Comparison of ENCODE assay signal across 17 cellular contexts in the genomic region with DNA sequence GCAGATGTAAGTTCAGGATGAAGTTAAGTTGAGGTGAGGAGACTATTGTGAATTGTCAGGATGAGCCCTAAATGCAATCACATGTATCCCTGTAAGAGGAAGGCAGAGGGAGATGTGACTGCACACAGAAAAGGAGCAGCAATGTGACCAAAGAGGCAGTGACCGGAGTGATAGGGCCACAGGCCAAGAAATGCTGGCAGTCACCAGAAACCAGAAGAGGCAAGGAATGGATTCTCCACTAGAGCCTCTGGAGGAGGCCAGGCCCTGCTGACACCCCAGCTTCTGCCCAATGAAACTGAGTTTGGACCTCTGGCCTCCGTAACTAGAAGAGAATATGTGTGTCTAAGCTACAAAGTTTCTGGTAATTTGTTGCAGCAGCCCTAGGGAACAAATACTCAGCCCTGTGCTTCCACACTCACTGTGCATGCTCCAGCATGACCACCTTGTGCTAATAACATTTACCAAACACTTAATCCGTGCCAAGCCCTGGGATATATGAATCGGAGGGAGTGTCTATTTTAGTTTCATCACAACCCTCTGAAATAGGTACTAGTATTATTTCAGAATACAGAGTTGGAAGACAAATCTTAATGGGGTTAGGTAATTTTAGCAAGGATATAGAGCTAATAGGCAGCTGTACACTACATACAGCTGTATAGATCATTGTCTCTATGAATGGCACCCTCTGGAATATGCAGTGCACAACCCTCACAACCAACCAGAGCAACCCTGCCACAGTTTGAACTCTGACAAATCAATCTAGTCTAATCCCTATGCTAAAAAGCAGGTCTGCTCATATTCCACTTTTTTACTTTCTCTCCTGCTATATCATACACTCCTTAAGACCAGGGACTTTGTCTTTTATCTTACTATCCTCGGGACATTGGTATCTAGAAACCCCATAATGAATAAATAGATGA. TPM values are rescaled to one million over a fixed set of nuclear protein-coding genes. Genes with fewer than 3 reads are reported as not detected.
A peak's percentile ranks its signal among the peaks of the same experiment; 100 is the strongest.
DNase-seq lines count a peak whose midpoint lies in the region; ATAC-seq and TF ChIP-seq lines count a peak whose summit lies in the region.
"Had no signal": no experiment of that assay in that cellular context is flagged by ENCODE, and none has a peak within 500 bp of the region (broad histone marks: within the 10 kb centered on the region; RNA-seq: fewer than 3 reads in every experiment).

No MANE protein-coding gene starts in this region.

- H3K4me3 ChIP-seq in fibroblast of pulmonary artery (replicated peaks; ENCODE audit: low read depth, low read length), result no peak overlapping the region
- no peak overlapping the region for H3K4me3 ChIP-seq in aorta (ENCODE audit: low read length in 2 of 2)

- no peaks in the 10 kb centered on the region for H3K36me3 ChIP-seq in aorta (ENCODE audit: control insufficient read depth in 1 of 2, insufficient read depth in 2 of 2, low read length in 1 of 2)

- DNase-seq in A172 (ENCODE audit: low spot score) (peak; percentile 22), HCEC 1CT (peak; percentile 81), astrocyte of the hippocampus (ENCODE audit: low read depth, low spot score) (peak; percentile 37), fibroblast of pulmonary artery (ENCODE audit: low read depth) (peak; percentile 71), DMS 273 treated with DMSO at 0.1 percent for 48 hours (lab: John Stamatoyannopoulos, UW) (no peak), NCI-H2227 treated with DMSO at 0.1 percent for 48 hours (lab: John Stamatoyannopoulos, UW) (no peak), aorta (no peak)
- DNase-seq in stimulated activated CD8-positive, alpha-beta memory T cell treated with anti-CD3 and anti-CD28 coated beads, Interleukin-4, amount 100 ng/mL, for 48 hours, result no peak
- DNase-seq: activated naive CD4-positive, alpha-beta T cell; NCI-H2081; T-cell had no signal

- no peak for ATAC-seq in aorta (ENCODE audit: low FRiP score)
- ATAC-seq: T-cell had no signal

- WGBS in aorta, 2 donors, result 58 to 60% methylated on average over 5 of the region's 5 CpGs

- no peak overlapping the region for H3K27ac ChIP-seq in aorta (ENCODE audit: low read depth in 1 of 2, low read length in 2 of 2)

- H3K4me1 ChIP-seq in aorta (ENCODE audit: control insufficient read depth in 1 of 2, insufficient read depth in 2 of 2, low read length in 2 of 2), result no peaks in the 10 kb centered on the region

- no peaks in the 10 kb centered on the region for H3K27me3 ChIP-seq in aorta (ENCODE audit: control insufficient read depth in 1 of 2, insufficient read depth in 2 of 2, low read length in 1 of 2)

- intact Hi-C loops in aorta (cut with DNase I), result loop anchor here in 1 of 2 donors (10.0 kb wide), 1 partner anchor 427 kb away; no protein-coding TSS in a partner anchor

- TF ChIP-seq CTCF in fibroblast of pulmonary artery (IDR thresholded peaks at IDR 0.05; ENCODE audit: low read length, missing control alignments), result no peak

- no peaks in the 10 kb centered on the region for H3K9me3 ChIP-seq in aorta (ENCODE audit: control insufficient read depth, low read length)

RNA-seq across cellular contexts. Expression of a gene that starts 7.8 kb away (rescaled TPM):
- total RNA-seq in A172 (2014; rRNA removed; shearing (Covaris generic)), result 112 and 132 TPM in 2 replicates
- total RNA-seq in aorta, result 10 to 100 TPM; 29.8 to 49.8 TPM
- polyA plus RNA-seq in aorta, result 10 to 100 TPM; 26.2 to 34.3 TPM
- total RNA-seq: natural killer cell treated with Interleukin-12 subunit alpha and Interleukin-12 subunit beta and Interleukin-15 and Interleukin-18, amount 100 ng/mL, for 72 hours had no signal

RNA-seq across cellular contexts. Expression of a gene that starts 20.8 kb away (rescaled TPM):
- 0.07 TPM in 1 of 2 replicates, not detected in the other for total RNA-seq in A172 (2014; rRNA removed; shearing (Covaris generic))
- not detected for total RNA-seq in aorta
- not detected for polyA plus RNA-seq in aorta
- total RNA-seq: A673, cardiac septum, HT-29, lower leg skin, T-cell had no signal

RNA-seq across cellular contexts. Expression of a gene that starts 49.7 kb away (rescaled TPM):
- total RNA-seq in A172 (2014; rRNA removed; shearing (Covaris generic)), result not detected in 2 replicates
- total RNA-seq in aorta, result 1 to 10 TPM; 1.1 to 5.4 TPM
- polyA plus RNA-seq in aorta, result 10 to 100 TPM in 1 of 2 donors, under 1 TPM in 1; 0.59 to 13.4 TPM
- total RNA-seq: A673, HT-29, temporal lobe had no signal

Comparison
In these comparisons a context has a peak if more than half of its experiments do, and no peak if none do; other contexts are left out.
1. DNase-seq: peak in A172 (single experiment), HCEC 1CT (single experiment), astrocyte of the hippocampus (single experiment) and fibroblast of pulmonary artery (single experiment); none in DMS 273 treated with DMSO at 0.1 percent for 48 hours (single experiment), stimulated activated CD8-positive, alpha-beta memory T cell treated with anti-CD3 and anti-CD28 coated beads, Interleukin-4, amount 100 ng/mL, for 48 hours (single experiment), NCI-H2227 treated with DMSO at 0.1 percent for 48 hours (single experiment) and aorta (0 of 2).